In the genomic region with DNA sequence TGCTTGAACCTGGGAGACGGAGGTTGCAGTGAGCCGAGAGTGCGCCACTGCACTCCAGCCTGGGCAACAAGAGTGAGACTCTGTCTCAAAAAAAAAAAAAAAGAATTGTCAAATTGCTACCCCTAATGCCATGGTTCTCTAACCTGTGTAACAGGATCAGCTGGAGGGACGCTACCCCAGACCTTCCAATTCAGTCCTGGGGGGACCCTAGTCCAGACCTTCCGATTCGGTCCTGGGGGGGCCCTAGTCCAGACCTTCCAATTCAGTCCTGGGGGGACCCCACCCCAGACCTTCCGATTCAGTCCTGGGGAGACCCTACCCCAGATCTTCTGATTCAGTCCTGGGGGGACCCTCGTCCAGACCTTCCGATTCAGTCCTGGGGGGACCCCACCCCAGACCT, we compare ENCODE assay signal across 18 cellular contexts. TPM values are rescaled to one million over a fixed set of nuclear protein-coding genes. Genes with fewer than 3 reads are reported as not detected.
DNase-seq lines count a peak whose midpoint lies in the region; ATAC-seq and TF ChIP-seq lines count a peak whose summit lies in the region.
"Had no signal": no experiment of that assay in that cellular context is flagged by ENCODE, and none has a peak within 500 bp of the region (broad histone marks: within the 10 kb centered on the region; RNA-seq: fewer than 3 reads in every experiment).

No MANE protein-coding gene starts in this region.

- intact Hi-C loops in activated B cell treated with CpG ODN at 0.5 μM for 24 hours (cut with micrococcal nuclease) = no loop called here

- H3K27me3 Mint-ChIP-seq in activated T-cell treated with anti-CD3 and anti-CD28 coated beads, Interleukin-2, amount 50 U/mL, for 24 hours = no peaks in the 10 kb centered on the region
- no peaks in the 10 kb centered on the region for H3K27me3 Mint-ChIP-seq in activated T-cell treated with anti-CD3 and anti-CD28 coated beads, Interleukin-2, amount 50 U/mL, for 4 hours (ENCODE audit: low read depth)
- H3K27me3 Mint-ChIP-seq in activated B cell treated with CpG ODN at 0.5 μM for 24 hours (no peaks in the 10 kb centered on the region), nephron progenitor cell (ENCODE audit: low read depth, poor library complexity) (no peaks in the 10 kb centered on the region)
- H3K27me3 Mint-ChIP-seq in activated T-helper 17 cell treated with anti-CD3 and anti-CD28 coated beads, Interleukin-2, amount 50 U/mL, for 72 hours = no peaks in the 10 kb centered on the region

- H3K9me3 Mint-ChIP-seq in activated T-cell treated with anti-CD3 and anti-CD28 coated beads, Interleukin-2, amount 50 U/mL, for 24 hours = no peaks in the 10 kb centered on the region
- H3K9me3 Mint-ChIP-seq in activated T-cell treated with anti-CD3 and anti-CD28 coated beads, Interleukin-2, amount 50 U/mL, for 4 hours = no peaks in the 10 kb centered on the region
- H3K9me3 Mint-ChIP-seq in activated B cell treated with CpG ODN at 0.5 μM for 24 hours (no peaks in the 10 kb centered on the region), nephron progenitor cell (no peaks in the 10 kb centered on the region)
- H3K9me3 Mint-ChIP-seq in activated T-helper 17 cell treated with anti-CD3 and anti-CD28 coated beads, Interleukin-2, amount 50 U/mL, for 72 hours = peaks cover 3% of the 10 kb centered on the region
- H3K9me3 Mint-ChIP-seq in stimulated activated effector memory CD8-positive, alpha-beta T cell treated with anti-CD3 and anti-CD28 coated beads, Interleukin-12 subunit alpha, Interleukin-12 subunit beta, amount 100 ng/mL, for 72 hours = no peaks in the 10 kb centered on the region

- CTCF ChIA-PET in activated B cell treated with CpG ODN at 0.5 μM for 24 hours (lab: Charles Lee) = no interaction called here

- H3K36me3 Mint-ChIP-seq in activated T-cell treated with anti-CD3 and anti-CD28 coated beads, Interleukin-2, amount 50 U/mL, for 24 hours (ENCODE audit: low read depth) = peaks cover 63% of the 10 kb centered on the region
- peaks cover 41% of the 10 kb centered on the region for H3K36me3 Mint-ChIP-seq in activated T-cell treated with anti-CD3 and anti-CD28 coated beads, Interleukin-2, amount 50 U/mL, for 4 hours (ENCODE audit: insufficient read depth)
- peaks cover 66% of the 10 kb centered on the region for H3K36me3 Mint-ChIP-seq in activated B cell treated with CpG ODN at 0.5 μM for 24 hours (ENCODE audit: low read depth)
- H3K36me3 Mint-ChIP-seq in activated T-helper 17 cell treated with anti-CD3 and anti-CD28 coated beads, Interleukin-2, amount 50 U/mL, for 72 hours (ENCODE audit: low read depth) = peaks cover 79% of the 10 kb centered on the region
- H3K36me3 Mint-ChIP-seq in stimulated activated effector memory CD8-positive, alpha-beta T cell treated with anti-CD3 and anti-CD28 coated beads, Interleukin-12 subunit alpha, Interleukin-12 subunit beta, amount 100 ng/mL, for 72 hours = peaks cover 85% of the 10 kb centered on the region
- H3K36me3 Mint-ChIP-seq in nephron progenitor cell (ENCODE audit: low read depth) = peaks cover 63% of the 10 kb centered on the region

- peaks cover 26% of the 10 kb centered on the region for H3K4me1 Mint-ChIP-seq in activated T-cell treated with anti-CD3 and anti-CD28 coated beads, Interleukin-2, amount 50 U/mL, for 24 hours (ENCODE audit: low read depth)
- H3K4me1 Mint-ChIP-seq in activated T-cell treated with anti-CD3 and anti-CD28 coated beads, Interleukin-2, amount 50 U/mL, for 4 hours (ENCODE audit: low read depth) = peaks cover 9% of the 10 kb centered on the region
- H3K4me1 Mint-ChIP-seq in activated B cell treated with CpG ODN at 0.5 μM for 24 hours = peaks cover 2% of the 10 kb centered on the region
- peaks cover 26% of the 10 kb centered on the region for H3K4me1 Mint-ChIP-seq in activated T-helper 17 cell treated with anti-CD3 and anti-CD28 coated beads, Interleukin-2, amount 50 U/mL, for 72 hours
- H3K4me1 Mint-ChIP-seq in stimulated activated effector memory CD8-positive, alpha-beta T cell treated with anti-CD3 and anti-CD28 coated beads, Interleukin-12 subunit alpha, Interleukin-12 subunit beta, amount 100 ng/mL, for 72 hours = peaks cover 60% of the 10 kb centered on the region
- no peaks in the 10 kb centered on the region for H3K4me1 Mint-ChIP-seq in nephron progenitor cell

- H3K27ac Mint-ChIP-seq in activated T-cell treated with anti-CD3 and anti-CD28 coated beads, Interleukin-2, amount 50 U/mL, for 24 hours = peak overlapping the region; percentile 73
- no peak overlapping the region for H3K27ac Mint-ChIP-seq in activated B cell treated with CpG ODN at 0.5 μM for 24 hours
- peak overlapping the region; percentile 99 for H3K27ac Mint-ChIP-seq in activated T-helper 17 cell treated with anti-CD3 and anti-CD28 coated beads, Interleukin-2, amount 50 U/mL, for 72 hours
- peak overlapping the region; percentile 96 for H3K27ac Mint-ChIP-seq in stimulated activated effector memory CD8-positive, alpha-beta T cell treated with anti-CD3 and anti-CD28 coated beads, Interleukin-12 subunit alpha, Interleukin-12 subunit beta, amount 100 ng/mL, for 72 hours
- no peak overlapping the region for H3K27ac Mint-ChIP-seq in nephron progenitor cell
- H3K27ac Mint-ChIP-seq: H9 had no signal

- POLR2A ChIA-PET in activated B cell treated with CpG ODN at 0.5 μM for 24 hours (lab: Charles Lee) = no interaction called here

- DNase-seq in activated T-cell treated with anti-CD3 and anti-CD28 coated beads, Interleukin-2, amount 50 U/mL, for 24 hours = no peak
- no peak for DNase-seq in activated T-cell treated with anti-CD3 and anti-CD28 coated beads, Interleukin-2, amount 50 U/mL, for 4 hours
- DNase-seq in activated B cell treated with CpG ODN at 0.5 μM for 24 hours (peak; percentile 12), retina (no peak), DMS79 treated with DMSO at 0.1 percent for 48 hours (lab: John Stamatoyannopoulos, UW) (no peak), nephron progenitor cell (no peak)
- peak in 1 of 2 donors; percentile 58 for DNase-seq in stimulated activated effector memory CD8-positive, alpha-beta T cell treated with anti-CD3 and anti-CD28 coated beads, Interleukin-12 subunit alpha, Interleukin-12 subunit beta, amount 100 ng/mL, for 72 hours (ENCODE audit: low spot score in 2 of 2)
- DNase-seq: COR-L47, DMS 273 treated with DMSO at 0.1 percent for 48 hours, H9, IMR-90, NCI-H1417, NCI-H187, NCI-H2107, NCI-H510A treated with DMSO at 0.1 percent for 48 hours, NCI-H774, Right ventricle myocardium superior had no signal

- no peak overlapping the region for H3K4me3 Mint-ChIP-seq in activated T-cell treated with anti-CD3 and anti-CD28 coated beads, Interleukin-2, amount 50 U/mL, for 24 hours
- H3K4me3 Mint-ChIP-seq in activated T-cell treated with anti-CD3 and anti-CD28 coated beads, Interleukin-2, amount 50 U/mL, for 4 hours = no peak overlapping the region
- H3K4me3 Mint-ChIP-seq in activated B cell treated with CpG ODN at 0.5 μM for 24 hours = no peak overlapping the region
- H3K4me3 Mint-ChIP-seq in activated T-helper 17 cell treated with anti-CD3 and anti-CD28 coated beads, Interleukin-2, amount 50 U/mL, for 72 hours = peak overlapping the region; percentile 77
- peak overlapping the region; percentile 59 for H3K4me3 Mint-ChIP-seq in stimulated activated effector memory CD8-positive, alpha-beta T cell treated with anti-CD3 and anti-CD28 coated beads, Interleukin-12 subunit alpha, Interleukin-12 subunit beta, amount 100 ng/mL, for 72 hours
- no peak overlapping the region for H3K4me3 Mint-ChIP-seq in nephron progenitor cell
- H3K4me3 Mint-ChIP-seq: H9 had no signal

- ATAC-seq in activated T-cell treated with anti-CD3 and anti-CD28 coated beads, Interleukin-2, amount 50 U/mL, for 4 hours = no peak
- ATAC-seq in activated B cell treated with CpG ODN at 0.5 μM for 24 hours (ENCODE audit: low read depth) = no peak
- no peak for ATAC-seq in activated T-helper 17 cell treated with anti-CD3 and anti-CD28 coated beads, Interleukin-2, amount 50 U/mL, for 72 hours (replicated peaks)
- peak; percentile 25 for ATAC-seq in stimulated activated effector memory CD8-positive, alpha-beta T cell treated with anti-CD3 and anti-CD28 coated beads, Interleukin-12 subunit alpha, Interleukin-12 subunit beta, amount 100 ng/mL, for 72 hours

- TF ChIP-seq CTCF in activated B cell treated with CpG ODN at 0.5 μM for 24 hours (IDR thresholded peaks at IDR 0.05) (no peak), nephron progenitor cell (IDR thresholded peaks at IDR 0.05) (no peak)

RNA-seq across cellular contexts. Expression of gene MUC20, which starts 29.8 kb away (rescaled TPM):
- total RNA-seq in activated T-cell treated with anti-CD3 and anti-CD28 coated beads, Interleukin-2, amount 50 U/mL, for 4 hours = under 1 TPM; 0.63 to 0.95 (median 0.63) TPM
- 4.1 and 4.6 TPM in 2 replicates for total RNA-seq in activated B cell treated with CpG ODN at 0.5 μM for 24 hours
- 10 to 100 TPM in 1 of 2 donors, 1 to 10 TPM in 1; 3.8 to 14.4 TPM for total RNA-seq in activated T-helper 17 cell treated with anti-CD3 and anti-CD28 coated beads, Interleukin-2, amount 50 U/mL, for 72 hours
- total RNA-seq: H9, IMR-90 had no signal

Comparison
In these comparisons a context has a peak if more than half of its experiments do, and no peak if none do; other contexts are left out.
1. H3K27ac Mint-ChIP-seq: peak in activated T-cell treated with anti-CD3 and anti-CD28 coated beads, Interleukin-2, amount 50 U/mL, for 24 hours (single experiment), activated T-helper 17 cell treated with anti-CD3 and anti-CD28 coated beads, Interleukin-2, amount 50 U/mL, for 72 hours (single experiment) and stimulated activated effector memory CD8-positive, alpha-beta T cell treated with anti-CD3 and anti-CD28 coated beads, Interleukin-12 subunit alpha, Interleukin-12 subunit beta, amount 100 ng/mL, for 72 hours (single experiment); none in activated B cell treated with CpG ODN at 0.5 μM for 24 hours (single experiment) and nephron progenitor cell (single experiment).
2. H3K4me3 Mint-ChIP-seq: peak in activated T-helper 17 cell treated with anti-CD3 and anti-CD28 coated beads, Interleukin-2, amount 50 U/mL, for 72 hours (single experiment) and stimulated activated effector memory CD8-positive, alpha-beta T cell treated with anti-CD3 and anti-CD28 coated beads, Interleukin-12 subunit alpha, Interleukin-12 subunit beta, amount 100 ng/mL, for 72 hours (single experiment); none in activated T-cell treated with anti-CD3 and anti-CD28 coated beads, Interleukin-2, amount 50 U/mL, for 24 hours (single experiment), activated T-cell treated with anti-CD3 and anti-CD28 coated beads, Interleukin-2, amount 50 U/mL, for 4 hours (single experiment), activated B cell treated with CpG ODN at 0.5 μM for 24 hours (single experiment) and nephron progenitor cell (single experiment).